Comparison of ENCODE assay signal across 25 cellular contexts in genomic region chr6:10202111-10202510, GRCh38.
"Had no signal": no experiment of that assay in that cellular context is flagged by ENCODE, and none has a peak within 500 bp of the region (broad histone marks: within the 10 kb centered on the region; RNA-seq: fewer than 3 reads in every experiment).

No MANE protein-coding gene starts in this region.

- H3K9me3 ChIP-seq: esophagus squamous epithelium, mucosa of descending colon, right atrium auricular region, thyroid gland, upper lobe of right lung had no signal

- ATAC-seq: activated CD4-positive, alpha-beta T cell treated with anti-CD3 and anti-CD28 coated beads for 36 hours; activated CD8-positive, alpha-beta memory T cell treated with anti-CD3 and anti-CD28 coated beads, Interleukin-2, amount 10 ng/mL, durations not matched to agents 7 days and 5 days; activated CD8-positive, alpha-beta T cell treated with anti-CD3 and anti-CD28 coated beads, Interleukin-2, amount 10 ng/mL, durations not matched to agents 7 days and 5 days; activated naive CD4-positive, alpha-beta T cell treated with anti-CD3 and anti-CD28 coated beads, Interleukin-2, amount 50 U/mL, for 72 hours; mucosa of descending colon; natural killer cell treated with Interleukin-12 subunit alpha and Interleukin-12 subunit beta and Interleukin-15 and Interleukin-18, amount 100 ng/mL, for 72 hours; stimulated activated memory B cell treated with anti-CD40 and anti-IgM and Interleukin-4, amounts not matched to agents 10 μg/mL and 1 μg/mL and 100 μg/mL, for 72 hours; stimulated activated naive CD8-positive, alpha-beta T cell treated with anti-CD3 and anti-CD28 coated beads, Interleukin-15, amount 100 ng/mL, for 72 hours; upper lobe of right lung had no signal

- H3K4me3 ChIP-seq: coronary artery, esophagus squamous epithelium, left ventricle myocardium inferior, lung, mucosa of descending colon, right atrium auricular region, smooth muscle cell, thyroid gland, upper lobe of right lung had no signal

- H3K4me1 ChIP-seq: left ventricle myocardium inferior, right atrium auricular region, thyroid gland, upper lobe of right lung had no signal

- H3K27ac ChIP-seq: coronary artery, esophagus squamous epithelium, left ventricle myocardium inferior, right atrium auricular region, thyroid gland, upper lobe of right lung had no signal

- H3K36me3 Mint-ChIP-seq: activated CD8-positive, alpha-beta memory T cell treated with anti-CD3 and anti-CD28 coated beads, Interleukin-2, amount 10 ng/mL, durations not matched to agents 7 days and 5 days; stimulated activated memory B cell treated with anti-CD40 and anti-IgM and Interleukin-4, amounts not matched to agents 10 μg/mL and 1 μg/mL and 100 μg/mL, for 72 hours had no signal

- H3K27ac Mint-ChIP-seq: activated CD4-positive, alpha-beta T cell treated with anti-CD3 and anti-CD28 coated beads for 36 hours; activated CD8-positive, alpha-beta memory T cell treated with anti-CD3 and anti-CD28 coated beads, Interleukin-2, amount 10 ng/mL, durations not matched to agents 7 days and 5 days; activated CD8-positive, alpha-beta T cell treated with anti-CD3 and anti-CD28 coated beads, Interleukin-2, amount 10 ng/mL, durations not matched to agents 7 days and 5 days; activated naive CD4-positive, alpha-beta T cell treated with anti-CD3 and anti-CD28 coated beads, Interleukin-2, amount 50 U/mL, for 72 hours; activated T-helper 2 cell treated with anti-CD3 and anti-CD28 coated beads, Interferon-gamma antibody, Interleukin-2, Interleukin-4, amounts not matched to agents 10 μg/mL and 5 μg/mL and 100 μg/mL, durations not matched to agents 14 hours and 24 hours and 36 hours; natural killer cell treated with Interleukin-12 subunit alpha and Interleukin-12 subunit beta and Interleukin-15 and Interleukin-18, amount 100 ng/mL, for 72 hours; stimulated activated memory B cell treated with anti-CD40 and anti-IgM and Interleukin-4, amounts not matched to agents 10 μg/mL and 1 μg/mL and 100 μg/mL, for 72 hours; stimulated activated naive CD8-positive, alpha-beta T cell treated with anti-CD3 and anti-CD28 coated beads, Interleukin-15, amount 100 ng/mL, for 72 hours; T-helper 2 cell treated with Interferon-gamma antibody and Interleukin-4, amounts not matched to agents 5 μg/mL and 100 μg/mL, for 36 hours had no signal

- DNase-seq: activated CD4-positive, alpha-beta T cell treated with anti-CD3 and anti-CD28 coated beads for 36 hours; activated CD4-positive, CD25-positive, alpha-beta regulatory T cell; activated CD8-positive, alpha-beta memory T cell treated with anti-CD3 and anti-CD28 coated beads, Interleukin-2, amount 10 ng/mL, durations not matched to agents 7 days and 5 days; activated CD8-positive, alpha-beta T cell treated with anti-CD3 and anti-CD28 coated beads, Interleukin-2, amount 10 ng/mL, durations not matched to agents 7 days and 5 days; activated T-cell treated with anti-CD3 and anti-CD28 coated beads, Interleukin-2, amount 50 U/mL, for 48 hours; anterior cingulate cortex; esophagus squamous epithelium; left ventricle myocardium inferior; mucosa of descending colon; stimulated activated CD4-positive, alpha-beta T cell treated with anti-CD3 and anti-CD28 coated beads, Interleukin-1b, Interleukin-23, amount 100 ng/mL, for 48 hours; stimulated activated CD4-positive, alpha-beta T cell treated with anti-CD3 and anti-CD28 coated beads, Interleukin-4, amount 100 ng/mL, for 4 hours; stimulated activated CD8-positive, alpha-beta memory T cell treated with anti-CD3 and anti-CD28 coated beads, Interleukin-4, amount 100 ng/mL, for 48 hours; stimulated activated naive CD8-positive, alpha-beta T cell treated with anti-CD3 and anti-CD28 coated beads, Interleukin-15, amount 100 ng/mL, for 72 hours; thyroid gland; upper lobe of right lung had no signal

- H3K9me3 Mint-ChIP-seq: T-helper 2 cell treated with Interferon-gamma antibody and Interleukin-4, amounts not matched to agents 5 μg/mL and 100 μg/mL, for 36 hours had no signal

- H3K27me3 ChIP-seq: esophagus squamous epithelium, right atrium auricular region, thyroid gland, upper lobe of right lung had no signal

- H3K27me3 Mint-ChIP-seq: activated CD8-positive, alpha-beta memory T cell treated with anti-CD3 and anti-CD28 coated beads, Interleukin-2, amount 10 ng/mL, durations not matched to agents 7 days and 5 days had no signal

- H3K4me3 Mint-ChIP-seq: activated CD4-positive, alpha-beta T cell treated with anti-CD3 and anti-CD28 coated beads for 36 hours; activated CD8-positive, alpha-beta memory T cell treated with anti-CD3 and anti-CD28 coated beads, Interleukin-2, amount 10 ng/mL, durations not matched to agents 7 days and 5 days; activated CD8-positive, alpha-beta T cell treated with anti-CD3 and anti-CD28 coated beads, Interleukin-2, amount 10 ng/mL, durations not matched to agents 7 days and 5 days; natural killer cell treated with Interleukin-12 subunit alpha and Interleukin-12 subunit beta and Interleukin-15 and Interleukin-18, amount 100 ng/mL, for 72 hours; stimulated activated memory B cell treated with anti-CD40 and anti-IgM and Interleukin-4, amounts not matched to agents 10 μg/mL and 1 μg/mL and 100 μg/mL, for 72 hours; stimulated activated naive CD8-positive, alpha-beta T cell treated with anti-CD3 and anti-CD28 coated beads, Interleukin-15, amount 100 ng/mL, for 72 hours; T-helper 2 cell treated with Interferon-gamma antibody and Interleukin-4, amounts not matched to agents 5 μg/mL and 100 μg/mL, for 36 hours had no signal

- FAIRE-seq: endothelial cell of umbilical vein had no signal

- H3K4me1 Mint-ChIP-seq: activated CD4-positive, alpha-beta T cell treated with anti-CD3 and anti-CD28 coated beads for 36 hours; activated CD8-positive, alpha-beta memory T cell treated with anti-CD3 and anti-CD28 coated beads, Interleukin-2, amount 10 ng/mL, durations not matched to agents 7 days and 5 days; stimulated activated memory B cell treated with anti-CD40 and anti-IgM and Interleukin-4, amounts not matched to agents 10 μg/mL and 1 μg/mL and 100 μg/mL, for 72 hours; stimulated activated naive CD8-positive, alpha-beta T cell treated with anti-CD3 and anti-CD28 coated beads, Interleukin-15, amount 100 ng/mL, for 72 hours had no signal

- H3K36me3 ChIP-seq: esophagus squamous epithelium, left ventricle myocardium inferior, right atrium auricular region, thyroid gland, upper lobe of right lung had no signal
